24 cellular contexts compared by ENCODE assay signal in genomic region chr2:198101688-198102087, GRCh38.
"Had no signal": no experiment of that assay in that cellular context is flagged by ENCODE, and none has a peak within 500 bp of the region (broad histone marks: within the 10 kb centered on the region; RNA-seq: fewer than 3 reads in every experiment).

No MANE protein-coding gene starts in this region.

- DNase-seq: activated CD4-positive, alpha-beta memory T cell treated with anti-CD3 and anti-CD28 coated beads, Interleukin-2, amount 10 ng/mL, durations not matched to agents 7 days and 5 days; activated CD4-positive, alpha-beta T cell treated with anti-CD3 and anti-CD28 coated beads for 36 hours; activated CD4-positive, alpha-beta T cell treated with anti-CD3 and anti-CD28 coated beads, Interleukin-2, amount 10 ng/mL, durations not matched to agents 24 days and 14 days; activated CD4-positive, CD25-positive, alpha-beta regulatory T cell; activated CD4-positive, CD25-positive, alpha-beta regulatory T cell treated with anti-CD3 and anti-CD28 coated beads, Interleukin-2, amount 50 U/mL, for 72 hours; activated CD8-positive, alpha-beta memory T cell treated with anti-CD3 and anti-CD28 coated beads, Interleukin-2, amount 50 U/mL, for 48 hours; activated gamma-delta T cell; activated naive CD4-positive, alpha-beta T cell; activated naive CD4-positive, alpha-beta T cell treated with anti-CD3 and anti-CD28 coated beads, Interleukin-2, amount 50 U/mL, for 16 hours; activated T-cell treated with anti-CD3 and anti-CD28 coated beads for 4 hours; activated T-cell treated with anti-CD3 and anti-CD28 coated beads, Interleukin-2, amount 50 U/mL, for 24 hours; activated T-cell treated with anti-CD3 and anti-CD28 coated beads, Interleukin-2, amount 50 U/mL, for 72 hours; amniotic stem cell; dorsolateral prefrontal cortex; effector memory CD4-positive, alpha-beta T cell; endodermal cell; erythroblast; foreskin keratinocyte; gastrocnemius medialis had no signal

- H3K4me1 ChIP-seq: breast epithelium, foreskin keratinocyte had no signal

- ATAC-seq: activated CD4-positive, alpha-beta T cell treated with anti-CD3 and anti-CD28 coated beads for 36 hours; activated T-cell treated with anti-CD3 and anti-CD28 coated beads, Interleukin-2, amount 50 U/mL, for 72 hours; foreskin keratinocyte had no signal

- H3K9me3 ChIP-seq: ascending aorta, breast epithelium, esophagus muscularis mucosa, gastrocnemius medialis had no signal

- H3K4me3 ChIP-seq: ascending aorta, breast epithelium, cardiac muscle cell, coronary artery, dorsolateral prefrontal cortex, esophagus muscularis mucosa, gastrocnemius medialis had no signal

- H3K36me3 ChIP-seq: ascending aorta, breast epithelium, cardiac muscle cell had no signal

- H3K27me3 ChIP-seq: ascending aorta, breast epithelium, cardiac muscle cell, dorsolateral prefrontal cortex, esophagus muscularis mucosa, foreskin keratinocyte, gastrocnemius medialis had no signal

- H3K27ac ChIP-seq: breast epithelium, cardiac muscle cell, esophagus muscularis mucosa, foreskin keratinocyte had no signal
